In genomic region chr7:91064938-91065337, GRCh38 we compare ENCODE assay signal across 17 cellular contexts.
DNase-seq lines count a peak whose midpoint lies in the region; ATAC-seq and TF ChIP-seq lines count a peak whose summit lies in the region.
"Had no signal": no experiment of that assay in that cellular context is flagged by ENCODE, and none has a peak within 500 bp of the region (broad histone marks: within the 10 kb centered on the region; RNA-seq: fewer than 3 reads in every experiment).

No MANE protein-coding gene starts in this region.

- H3K27ac ChIP-seq in mammary epithelial cell (ENCODE audit: insufficient read depth, low read depth, low read length) (peak overlapping the region; percentile 50), breast epithelium (no peak overlapping the region)
- H3K27ac ChIP-seq in naive thymus-derived CD4-positive, alpha-beta T cell (ENCODE audit: low read depth, low read length), result no peak overlapping the region
- H3K27ac ChIP-seq: 22Rv1, HL-60, KMS-11 had no signal

- H3K4me2 ChIP-seq in mammary epithelial cell (ENCODE audit: insufficient read depth, low read depth, low read length), result peak overlapping the region; percentile 21
- H3K4me2 ChIP-seq: KMS-11 had no signal

- H3K4me1 ChIP-seq in mammary epithelial cell (ENCODE audit: insufficient read depth, low read length), result peaks cover 45% of the 10 kb centered on the region
- no peaks in the 10 kb centered on the region for H3K4me1 ChIP-seq in breast epithelium
- H3K4me1 ChIP-seq in naive thymus-derived CD4-positive, alpha-beta T cell (ENCODE audit: control insufficient read depth in 2 of 2, insufficient read depth in 2 of 2, low read length in 2 of 2), result no peaks in the 10 kb centered on the region

- no peaks in the 10 kb centered on the region for H3K27me3 Mint-ChIP-seq in naive thymus-derived CD4-positive, alpha-beta T cell

- WGBS in mammary epithelial cell (ENCODE audit: low coverage, missing lambda C conversion rate), result 7% methylated on average over 2 of the region's 2 CpGs

- no peaks in the 10 kb centered on the region for H3K4me1 Mint-ChIP-seq in naive thymus-derived CD4-positive, alpha-beta T cell

- TF ChIP-seq CTCF in mammary epithelial cell (conservative IDR thresholded peaks at IDR 0.05 in 1 of 2, IDR thresholded peaks at IDR 0.05 in 1 of 2; ENCODE audit: extremely low read depth in 1 of 2, insufficient read depth in 1 of 2, low read depth in 1 of 2, low read length in 2 of 2), result no peak
- no peak for TF ChIP-seq CTCF in breast epithelium (IDR thresholded peaks at IDR 0.05)
- TF ChIP-seq CTCF in choroid plexus epithelial cell (conservative IDR thresholded peaks at IDR 0.05; ENCODE audit: low read depth, low read length), result no peak

- DNase-seq in mammary epithelial cell (peak; percentile 83), breast epithelium (ENCODE audit: low spot score in 2 of 2) (no peak), choroid plexus epithelial cell (ENCODE audit: low read depth) (peak; percentile 12), iris pigment epithelial cell (ENCODE audit: low read depth) (peak; percentile 23), NCI-H774 (lab: John Stamatoyannopoulos, UW) (no peak), NOMO-1 treated with dmso at 0.1 percent for 144 hours (lab: John Stamatoyannopoulos, UW; ENCODE audit: unreplicated experiment) (no peak)
- no peak for DNase-seq in naive thymus-derived CD4-positive, alpha-beta T cell
- DNase-seq: DMS79, NCI-H1092, NCI-H2107, NCI-H345, NCI-H526 treated with DMSO at 0.1 percent for 48 hours, PC-3 had no signal

- no peak overlapping the region for H2AFZ ChIP-seq in mammary epithelial cell (ENCODE audit: low read depth, low read length)

- H3K9me3 Mint-ChIP-seq in naive thymus-derived CD4-positive, alpha-beta T cell, result peaks cover 3 to 28% (median 11%) of the 10 kb centered on the region in 11 donors

- H3K27ac Mint-ChIP-seq in naive thymus-derived CD4-positive, alpha-beta T cell, result no peak overlapping the region

- no peaks in the 10 kb centered on the region for H3K36me3 ChIP-seq in mammary epithelial cell (ENCODE audit: insufficient read depth, low read length)
- H3K36me3 ChIP-seq in breast epithelium, result no peaks in the 10 kb centered on the region
- H3K36me3 ChIP-seq in naive thymus-derived CD4-positive, alpha-beta T cell (ENCODE audit: control insufficient read depth in 2 of 3, insufficient read depth in 3 of 3, low read length in 3 of 3), result no peaks in the 10 kb centered on the region

- POLR2A ChIA-PET in naive thymus-derived CD4-positive, alpha-beta T cell (lab: Charles Lee), result no interaction called here

- H3K9me3 ChIP-seq in mammary epithelial cell (replicated peaks; ENCODE audit: insufficient read depth, low read length) (no peaks in the 10 kb centered on the region), breast epithelium (no peaks in the 10 kb centered on the region)
- no peaks in the 10 kb centered on the region for H3K9me3 ChIP-seq in naive thymus-derived CD4-positive, alpha-beta T cell (ENCODE audit: control insufficient read depth in 2 of 3, low read length in 3 of 3)

- ATAC-seq in naive thymus-derived CD4-positive, alpha-beta T cell, result no peak
- ATAC-seq in HG03175 (IDR thresholded peaks at IDR 0.05; ENCODE audit: unreplicated experiment), result no peak
- ATAC-seq: PC-3 had no signal

- no peak for TF ChIP-seq POLR2A in breast epithelium (IDR thresholded peaks at IDR 0.05)

- no peak overlapping the region for H3K4me3 Mint-ChIP-seq in naive thymus-derived CD4-positive, alpha-beta T cell

- no TSS peak for BruUV-seq in mammary epithelial cell (replicated peaks; lab: Mats Ljungman, UMichigan)

- H4K20me1 ChIP-seq in mammary epithelial cell (ENCODE audit: insufficient read depth, low read length), result no peaks in the 10 kb centered on the region

- intact Hi-C loops in mammary epithelial cell (cut with micrococcal nuclease), result no loop called here
- intact Hi-C loops in breast epithelium (cut with DNase I; ENCODE audit: low total_unique reads), result no loop called here
- intact Hi-C loops in naive thymus-derived CD4-positive, alpha-beta T cell (cut with micrococcal nuclease), result no loop called here

- H3K79me2 ChIP-seq in mammary epithelial cell (ENCODE audit: insufficient read depth, low read length), result no peaks in the 10 kb centered on the region

- no peak overlapping the region for H3K4me3 ChIP-seq in mammary epithelial cell (replicated peaks in 1 of 3; ENCODE audit: insufficient read depth in 1 of 3, low read depth in 2 of 3, low read length in 3 of 3)
- H3K4me3 ChIP-seq in breast epithelium, result no peak overlapping the region
- no peak overlapping the region for H3K4me3 ChIP-seq in choroid plexus epithelial cell (ENCODE audit: low read depth, low read length)
- H3K4me3 ChIP-seq in naive thymus-derived CD4-positive, alpha-beta T cell (ENCODE audit: low read length), result no peak overlapping the region

- in situ Hi-C loops in mammary epithelial cell (cut with MboI; ENCODE audit: low sequenced_read_pairs in 2 of 2), result no loop called here

- CTCF ChIA-PET in mammary epithelial cell (lab: Charles Lee; ENCODE audit: low non-redundant PET), result no interaction called here
- CTCF ChIA-PET in naive thymus-derived CD4-positive, alpha-beta T cell (lab: Charles Lee), result no interaction called here

- H3K27me3 ChIP-seq in mammary epithelial cell (ENCODE audit: insufficient read depth, low read length) (no peaks in the 10 kb centered on the region), breast epithelium (no peaks in the 10 kb centered on the region)
- H3K27me3 ChIP-seq in naive thymus-derived CD4-positive, alpha-beta T cell (ENCODE audit: control insufficient read depth in 2 of 2, insufficient read depth in 2 of 2, low read length in 2 of 2), result no peaks in the 10 kb centered on the region

- H3K36me3 Mint-ChIP-seq in naive thymus-derived CD4-positive, alpha-beta T cell, result peaks cover 0 to 34% (median 7%) of the 10 kb centered on the region in 5 donors

- dilution Hi-C loops in mammary epithelial cell (cut with HindIII; ENCODE audit: low sequenced_read_pairs), result no loop called here

- H3K9ac ChIP-seq in mammary epithelial cell (ENCODE audit: insufficient read depth, low read length), result no peak overlapping the region
- H3K9ac ChIP-seq: KMS-11 had no signal

Comparison
In these comparisons a context has a peak if more than half of its experiments do, and no peak if none do; other contexts are left out.
1. DNase-seq: peak in mammary epithelial cell (single experiment), choroid plexus epithelial cell (single experiment) and iris pigment epithelial cell (single experiment); none in breast epithelium (0 of 2), NCI-H774 (single experiment), naive thymus-derived CD4-positive, alpha-beta T cell (0 of 9) and NOMO-1 treated with dmso at 0.1 percent for 144 hours (single experiment).